1 cellular context compared by ENCODE assay signal in the genomic region with DNA sequence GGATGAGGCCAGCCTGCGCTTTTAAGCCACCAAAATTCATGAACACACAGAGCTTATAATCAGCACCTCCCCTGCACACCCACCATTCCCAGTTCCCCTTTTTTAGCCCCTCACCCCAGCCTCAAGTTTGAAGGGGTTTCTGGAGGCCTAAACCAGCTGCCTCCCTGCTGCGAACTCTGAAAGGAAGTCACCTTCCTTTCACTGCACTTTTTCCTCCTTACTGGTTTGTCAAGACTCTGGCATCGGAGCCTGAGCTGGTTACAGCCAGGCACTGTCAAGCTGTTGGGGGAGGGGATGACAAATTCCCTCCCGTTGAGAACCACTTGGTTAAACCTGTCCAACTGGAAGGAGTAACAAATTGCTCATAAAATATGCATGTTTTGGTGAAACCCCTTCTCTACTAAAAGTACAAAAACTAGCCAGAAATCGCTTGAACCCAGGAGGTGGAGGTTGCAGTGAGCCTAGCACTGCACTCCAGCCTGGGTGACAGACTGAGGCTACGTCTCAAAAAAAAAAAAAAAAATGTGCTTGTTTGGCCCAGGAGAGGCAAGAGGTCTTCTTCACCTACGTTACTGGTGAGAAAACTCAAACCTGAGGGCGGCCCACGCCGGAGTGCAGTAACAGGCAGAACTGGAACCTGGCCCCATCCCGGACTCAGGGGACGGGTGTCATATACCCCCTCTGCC.
A peak's percentile ranks its signal among the peaks of the same experiment; 100 is the strongest.
TF ChIP-seq lines count a peak whose summit lies in the region.

No MANE protein-coding gene starts in this region.

TF ChIP-seq in GM12878, 131 proteins besides CTCF, POLR2A, EP300 and RAD21 (continued from another document and continues in another):
- TF ChIP-seq BCL11A (IDR thresholded peaks at IDR 0.05; ENCODE audit: low read depth, low read length) (peak; percentile 88), CREM (IDR thresholded peaks at IDR 0.05; ENCODE audit: low read depth) (peak; percentile 49; the same call in 1 of the 2 replicates), YY1 (IDR thresholded peaks at IDR 0.05; ENCODE audit: low read depth, low read length) (peak; percentile 63; the same call in 1 of the 2 replicates), SIN3A (IDR thresholded peaks at IDR 0.05; ENCODE audit: low read depth, low read length) (0 out of 2 replicates have a peak, but pooled peaks have one; percentile 44), PAX5 (IDR thresholded peaks at IDR 0.05; ENCODE audit: borderline replicate concordance, low read depth, low read length) (peak; percentile 79), SMAD5 (IDR thresholded peaks at IDR 0.05; ENCODE audit: low read depth) (no peak), TAF1 (IDR thresholded peaks at IDR 0.05; ENCODE audit: borderline replicate concordance, low read depth, low read length) (peak; percentile 40; the same call in 1 of the 2 replicates), ZNF274 (IDR thresholded peaks at IDR 0.05; ENCODE audit: insufficient read depth, insufficient read length) (no peak), MYB (IDR thresholded peaks at IDR 0.05; ENCODE audit: borderline replicate concordance, low read depth, low read length) (0 out of 2 replicates have a peak, but pooled peaks have one; percentile 8), NR2C2 (IDR thresholded peaks at IDR 0.05; ENCODE audit: borderline replicate concordance, control insufficient read depth, insufficient read length, low read depth) (no peak), CBX5 (IDR thresholded peaks at IDR 0.05; ENCODE audit: low read depth) (peak; percentile 92), SP1 (IDR thresholded peaks at IDR 0.05; ENCODE audit: low read depth, low read length) (peak; percentile 69), TCF12 (IDR thresholded peaks at IDR 0.05; ENCODE audit: low read depth, low read length) (peak; percentile 96), IKZF1 (conservative IDR thresholded peaks at IDR 0.05) (peak; percentile 85), RAD51 (IDR thresholded peaks at IDR 0.05) (no peak), CHD1 (IDR thresholded peaks at IDR 0.05; ENCODE audit: low read depth, low read length) (peak; percentile 78; the same call in 1 of the 2 replicates), NRF1 (conservative IDR thresholded peaks at IDR 0.05; ENCODE audit: low read depth, low read length) (no peak), CEBPB (IDR thresholded peaks at IDR 0.05; ENCODE audit: borderline replicate concordance in 1 of 2, low read depth in 2 of 2, low read length in 2 of 2) (no peak)
- TF ChIP-seq, protein P1, sequence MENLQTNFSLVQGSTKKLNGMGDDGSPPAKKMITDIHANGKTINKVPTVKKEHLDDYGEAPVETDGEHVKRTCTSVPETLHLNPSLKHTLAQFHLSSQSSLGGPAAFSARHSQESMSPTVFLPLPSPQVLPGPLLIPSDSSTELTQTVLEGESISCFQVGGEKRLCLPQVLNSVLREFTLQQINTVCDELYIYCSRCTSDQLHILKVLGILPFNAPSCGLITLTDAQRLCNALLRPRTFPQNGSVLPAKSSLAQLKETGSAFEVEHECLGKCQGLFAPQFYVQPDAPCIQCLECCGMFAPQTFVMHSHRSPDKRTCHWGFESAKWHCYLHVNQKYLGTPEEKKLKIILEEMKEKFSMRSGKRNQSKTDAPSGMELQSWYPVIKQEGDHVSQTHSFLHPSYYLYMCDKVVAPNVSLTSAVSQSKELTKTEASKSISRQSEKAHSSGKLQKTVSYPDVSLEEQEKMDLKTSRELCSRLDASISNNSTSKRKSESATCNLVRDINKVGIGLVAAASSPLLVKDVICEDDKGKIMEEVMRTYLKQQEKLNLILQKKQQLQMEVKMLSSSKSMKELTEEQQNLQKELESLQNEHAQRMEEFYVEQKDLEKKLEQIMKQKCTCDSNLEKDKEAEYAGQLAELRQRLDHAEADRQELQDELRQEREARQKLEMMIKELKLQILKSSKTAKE (IDR thresholded peaks at IDR 0.05; ENCODE audit: low read depth, poor library complexity, severe bottlenecking): peak; percentile 65
- TF ChIP-seq, protein P2, sequence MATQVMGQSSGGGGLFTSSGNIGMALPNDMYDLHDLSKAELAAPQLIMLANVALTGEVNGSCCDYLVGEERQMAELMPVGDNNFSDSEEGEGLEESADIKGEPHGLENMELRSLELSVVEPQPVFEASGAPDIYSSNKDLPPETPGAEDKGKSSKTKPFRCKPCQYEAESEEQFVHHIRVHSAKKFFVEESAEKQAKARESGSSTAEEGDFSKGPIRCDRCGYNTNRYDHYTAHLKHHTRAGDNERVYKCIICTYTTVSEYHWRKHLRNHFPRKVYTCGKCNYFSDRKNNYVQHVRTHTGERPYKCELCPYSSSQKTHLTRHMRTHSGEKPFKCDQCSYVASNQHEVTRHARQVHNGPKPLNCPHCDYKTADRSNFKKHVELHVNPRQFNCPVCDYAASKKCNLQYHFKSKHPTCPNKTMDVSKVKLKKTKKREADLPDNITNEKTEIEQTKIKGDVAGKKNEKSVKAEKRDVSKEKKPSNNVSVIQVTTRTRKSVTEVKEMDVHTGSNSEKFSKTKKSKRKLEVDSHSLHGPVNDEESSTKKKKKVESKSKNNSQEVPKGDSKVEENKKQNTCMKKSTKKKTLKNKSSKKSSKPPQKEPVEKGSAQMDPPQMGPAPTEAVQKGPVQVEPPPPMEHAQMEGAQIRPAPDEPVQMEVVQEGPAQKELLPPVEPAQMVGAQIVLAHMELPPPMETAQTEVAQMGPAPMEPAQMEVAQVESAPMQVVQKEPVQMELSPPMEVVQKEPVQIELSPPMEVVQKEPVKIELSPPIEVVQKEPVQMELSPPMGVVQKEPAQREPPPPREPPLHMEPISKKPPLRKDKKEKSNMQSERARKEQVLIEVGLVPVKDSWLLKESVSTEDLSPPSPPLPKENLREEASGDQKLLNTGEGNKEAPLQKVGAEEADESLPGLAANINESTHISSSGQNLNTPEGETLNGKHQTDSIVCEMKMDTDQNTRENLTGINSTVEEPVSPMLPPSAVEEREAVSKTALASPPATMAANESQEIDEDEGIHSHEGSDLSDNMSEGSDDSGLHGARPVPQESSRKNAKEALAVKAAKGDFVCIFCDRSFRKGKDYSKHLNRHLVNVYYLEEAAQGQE (IDR thresholded peaks at IDR 0.05; ENCODE audit: low read depth, low read length): no peak
- TF ChIP-seq, protein P3, sequence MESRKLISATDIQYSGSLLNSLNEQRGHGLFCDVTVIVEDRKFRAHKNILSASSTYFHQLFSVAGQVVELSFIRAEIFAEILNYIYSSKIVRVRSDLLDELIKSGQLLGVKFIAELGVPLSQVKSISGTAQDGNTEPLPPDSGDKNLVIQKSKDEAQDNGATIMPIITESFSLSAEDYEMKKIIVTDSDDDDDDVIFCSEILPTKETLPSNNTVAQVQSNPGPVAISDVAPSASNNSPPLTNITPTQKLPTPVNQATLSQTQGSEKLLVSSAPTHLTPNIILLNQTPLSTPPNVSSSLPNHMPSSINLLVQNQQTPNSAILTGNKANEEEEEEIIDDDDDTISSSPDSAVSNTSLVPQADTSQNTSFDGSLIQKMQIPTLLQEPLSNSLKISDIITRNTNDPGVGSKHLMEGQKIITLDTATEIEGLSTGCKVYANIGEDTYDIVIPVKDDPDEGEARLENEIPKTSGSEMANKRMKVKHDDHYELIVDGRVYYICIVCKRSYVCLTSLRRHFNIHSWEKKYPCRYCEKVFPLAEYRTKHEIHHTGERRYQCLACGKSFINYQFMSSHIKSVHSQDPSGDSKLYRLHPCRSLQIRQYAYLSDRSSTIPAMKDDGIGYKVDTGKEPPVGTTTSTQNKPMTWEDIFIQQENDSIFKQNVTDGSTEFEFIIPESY (IDR thresholded peaks at IDR 0.05): no peak
- TF ChIP-seq, protein P4, sequence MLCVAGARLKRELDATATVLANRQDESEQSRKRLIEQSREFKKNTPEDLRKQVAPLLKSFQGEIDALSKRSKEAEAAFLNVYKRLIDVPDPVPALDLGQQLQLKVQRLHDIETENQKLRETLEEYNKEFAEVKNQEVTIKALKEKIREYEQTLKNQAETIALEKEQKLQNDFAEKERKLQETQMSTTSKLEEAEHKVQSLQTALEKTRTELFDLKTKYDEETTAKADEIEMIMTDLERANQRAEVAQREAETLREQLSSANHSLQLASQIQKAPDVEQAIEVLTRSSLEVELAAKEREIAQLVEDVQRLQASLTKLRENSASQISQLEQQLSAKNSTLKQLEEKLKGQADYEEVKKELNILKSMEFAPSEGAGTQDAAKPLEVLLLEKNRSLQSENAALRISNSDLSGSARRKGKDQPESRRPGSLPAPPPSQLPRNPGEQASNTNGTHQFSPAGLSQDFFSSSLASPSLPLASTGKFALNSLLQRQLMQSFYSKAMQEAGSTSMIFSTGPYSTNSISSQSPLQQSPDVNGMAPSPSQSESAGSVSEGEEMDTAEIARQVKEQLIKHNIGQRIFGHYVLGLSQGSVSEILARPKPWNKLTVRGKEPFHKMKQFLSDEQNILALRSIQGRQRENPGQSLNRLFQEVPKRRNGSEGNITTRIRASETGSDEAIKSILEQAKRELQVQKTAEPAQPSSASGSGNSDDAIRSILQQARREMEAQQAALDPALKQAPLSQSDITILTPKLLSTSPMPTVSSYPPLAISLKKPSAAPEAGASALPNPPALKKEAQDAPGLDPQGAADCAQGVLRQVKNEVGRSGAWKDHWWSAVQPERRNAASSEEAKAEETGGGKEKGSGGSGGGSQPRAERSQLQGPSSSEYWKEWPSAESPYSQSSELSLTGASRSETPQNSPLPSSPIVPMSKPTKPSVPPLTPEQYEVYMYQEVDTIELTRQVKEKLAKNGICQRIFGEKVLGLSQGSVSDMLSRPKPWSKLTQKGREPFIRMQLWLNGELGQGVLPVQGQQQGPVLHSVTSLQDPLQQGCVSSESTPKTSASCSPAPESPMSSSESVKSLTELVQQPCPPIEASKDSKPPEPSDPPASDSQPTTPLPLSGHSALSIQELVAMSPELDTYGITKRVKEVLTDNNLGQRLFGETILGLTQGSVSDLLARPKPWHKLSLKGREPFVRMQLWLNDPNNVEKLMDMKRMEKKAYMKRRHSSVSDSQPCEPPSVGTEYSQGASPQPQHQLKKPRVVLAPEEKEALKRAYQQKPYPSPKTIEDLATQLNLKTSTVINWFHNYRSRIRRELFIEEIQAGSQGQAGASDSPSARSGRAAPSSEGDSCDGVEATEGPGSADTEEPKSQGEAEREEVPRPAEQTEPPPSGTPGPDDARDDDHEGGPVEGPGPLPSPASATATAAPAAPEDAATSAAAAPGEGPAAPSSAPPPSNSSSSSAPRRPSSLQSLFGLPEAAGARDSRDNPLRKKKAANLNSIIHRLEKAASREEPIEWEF (IDR thresholded peaks at IDR 0.05; ENCODE audit: insufficient replicate concordance, low read depth, low read length): no peak
- TF ChIP-seq, protein P5, sequence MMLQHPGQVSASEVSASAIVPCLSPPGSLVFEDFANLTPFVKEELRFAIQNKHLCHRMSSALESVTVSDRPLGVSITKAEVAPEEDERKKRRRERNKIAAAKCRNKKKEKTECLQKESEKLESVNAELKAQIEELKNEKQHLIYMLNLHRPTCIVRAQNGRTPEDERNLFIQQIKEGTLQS (IDR thresholded peaks at IDR 0.05; ENCODE audit: borderline replicate concordance, extremely low read depth, low read depth, low read length): no peak
- TF ChIP-seq, protein P6, sequence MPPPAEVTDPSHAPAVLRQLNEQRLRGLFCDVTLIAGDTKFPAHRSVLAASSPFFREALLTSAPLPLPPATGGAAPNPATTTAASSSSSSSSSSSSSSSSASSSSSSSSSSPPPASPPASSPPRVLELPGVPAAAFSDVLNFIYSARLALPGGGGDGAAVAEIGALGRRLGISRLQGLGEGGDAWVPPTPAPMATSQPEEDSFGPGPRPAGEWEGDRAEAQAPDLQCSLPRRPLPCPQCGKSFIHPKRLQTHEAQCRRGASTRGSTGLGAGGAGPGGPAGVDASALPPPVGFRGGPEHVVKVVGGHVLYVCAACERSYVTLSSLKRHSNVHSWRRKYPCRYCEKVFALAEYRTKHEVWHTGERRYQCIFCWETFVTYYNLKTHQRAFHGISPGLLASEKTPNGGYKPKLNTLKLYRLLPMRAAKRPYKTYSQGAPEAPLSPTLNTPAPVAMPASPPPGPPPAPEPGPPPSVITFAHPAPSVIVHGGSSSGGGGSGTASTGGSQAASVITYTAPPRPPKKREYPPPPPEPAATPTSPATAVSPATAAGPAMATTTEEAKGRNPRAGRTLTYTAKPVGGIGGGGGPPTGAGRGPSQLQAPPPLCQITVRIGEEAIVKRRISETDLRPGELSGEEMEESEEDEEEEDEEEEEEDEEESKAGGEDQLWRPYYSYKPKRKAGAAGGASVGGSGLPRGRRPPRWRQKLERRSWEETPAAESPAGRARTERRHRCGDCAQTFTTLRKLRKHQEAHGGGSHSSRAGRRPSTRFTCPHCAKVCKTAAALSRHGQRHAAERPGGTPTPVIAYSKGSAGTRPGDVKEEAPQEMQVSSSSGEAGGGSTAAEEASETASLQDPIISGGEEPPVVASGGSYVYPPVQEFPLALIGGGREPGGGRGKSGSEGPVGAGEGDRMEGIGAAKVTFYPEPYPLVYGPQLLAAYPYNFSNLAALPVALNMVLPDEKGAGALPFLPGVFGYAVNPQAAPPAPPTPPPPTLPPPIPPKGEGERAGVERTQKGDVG (CRISPR knock-in tag; IDR thresholded peaks at IDR 0.05): no peak
- TF ChIP-seq, protein P7, sequence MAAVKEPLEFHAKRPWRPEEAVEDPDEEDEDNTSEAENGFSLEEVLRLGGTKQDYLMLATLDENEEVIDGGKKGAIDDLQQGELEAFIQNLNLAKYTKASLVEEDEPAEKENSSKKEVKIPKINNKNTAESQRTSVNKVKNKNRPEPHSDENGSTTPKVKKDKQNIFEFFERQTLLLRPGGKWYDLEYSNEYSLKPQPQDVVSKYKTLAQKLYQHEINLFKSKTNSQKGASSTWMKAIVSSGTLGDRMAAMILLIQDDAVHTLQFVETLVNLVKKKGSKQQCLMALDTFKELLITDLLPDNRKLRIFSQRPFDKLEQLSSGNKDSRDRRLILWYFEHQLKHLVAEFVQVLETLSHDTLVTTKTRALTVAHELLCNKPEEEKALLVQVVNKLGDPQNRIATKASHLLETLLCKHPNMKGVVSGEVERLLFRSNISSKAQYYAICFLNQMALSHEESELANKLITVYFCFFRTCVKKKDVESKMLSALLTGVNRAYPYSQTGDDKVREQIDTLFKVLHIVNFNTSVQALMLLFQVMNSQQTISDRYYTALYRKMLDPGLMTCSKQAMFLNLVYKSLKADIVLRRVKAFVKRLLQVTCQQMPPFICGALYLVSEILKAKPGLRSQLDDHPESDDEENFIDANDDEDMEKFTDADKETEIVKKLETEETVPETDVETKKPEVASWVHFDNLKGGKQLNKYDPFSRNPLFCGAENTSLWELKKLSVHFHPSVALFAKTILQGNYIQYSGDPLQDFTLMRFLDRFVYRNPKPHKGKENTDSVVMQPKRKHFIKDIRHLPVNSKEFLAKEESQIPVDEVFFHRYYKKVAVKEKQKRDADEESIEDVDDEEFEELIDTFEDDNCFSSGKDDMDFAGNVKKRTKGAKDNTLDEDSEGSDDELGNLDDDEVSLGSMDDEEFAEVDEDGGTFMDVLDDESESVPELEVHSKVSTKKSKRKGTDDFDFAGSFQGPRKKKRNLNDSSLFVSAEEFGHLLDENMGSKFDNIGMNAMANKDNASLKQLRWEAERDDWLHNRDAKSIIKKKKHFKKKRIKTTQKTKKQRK (IDR thresholded peaks at IDR 0.05; ENCODE audit: low read depth, low read length): no peak
- TF ChIP-seq, protein P8, sequence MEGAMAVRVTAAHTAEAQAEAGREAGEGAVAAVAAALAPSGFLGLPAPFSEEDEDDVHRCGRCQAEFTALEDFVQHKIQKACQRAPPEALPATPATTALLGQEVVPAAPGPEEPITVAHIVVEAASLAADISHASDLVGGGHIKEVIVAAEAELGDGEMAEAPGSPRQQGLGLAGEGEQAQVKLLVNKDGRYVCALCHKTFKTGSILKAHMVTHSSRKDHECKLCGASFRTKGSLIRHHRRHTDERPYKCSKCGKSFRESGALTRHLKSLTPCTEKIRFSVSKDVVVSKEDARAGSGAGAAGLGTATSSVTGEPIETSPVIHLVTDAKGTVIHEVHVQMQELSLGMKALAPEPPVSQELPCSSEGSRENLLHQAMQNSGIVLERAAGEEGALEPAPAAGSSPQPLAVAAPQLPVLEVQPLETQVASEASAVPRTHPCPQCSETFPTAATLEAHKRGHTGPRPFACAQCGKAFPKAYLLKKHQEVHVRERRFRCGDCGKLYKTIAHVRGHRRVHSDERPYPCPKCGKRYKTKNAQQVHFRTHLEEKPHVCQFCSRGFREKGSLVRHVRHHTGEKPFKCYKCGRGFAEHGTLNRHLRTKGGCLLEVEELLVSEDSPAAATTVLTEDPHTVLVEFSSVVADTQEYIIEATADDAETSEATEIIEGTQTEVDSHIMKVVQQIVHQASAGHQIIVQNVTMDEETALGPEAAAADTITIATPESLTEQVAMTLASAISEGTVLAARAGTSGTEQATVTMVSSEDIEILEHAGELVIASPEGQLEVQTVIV (IDR thresholded peaks at IDR 0.05; ENCODE audit: borderline replicate concordance, partially characterized antibody): peak; percentile 23
